11 cellular contexts compared by ENCODE assay signal in the genomic region with DNA sequence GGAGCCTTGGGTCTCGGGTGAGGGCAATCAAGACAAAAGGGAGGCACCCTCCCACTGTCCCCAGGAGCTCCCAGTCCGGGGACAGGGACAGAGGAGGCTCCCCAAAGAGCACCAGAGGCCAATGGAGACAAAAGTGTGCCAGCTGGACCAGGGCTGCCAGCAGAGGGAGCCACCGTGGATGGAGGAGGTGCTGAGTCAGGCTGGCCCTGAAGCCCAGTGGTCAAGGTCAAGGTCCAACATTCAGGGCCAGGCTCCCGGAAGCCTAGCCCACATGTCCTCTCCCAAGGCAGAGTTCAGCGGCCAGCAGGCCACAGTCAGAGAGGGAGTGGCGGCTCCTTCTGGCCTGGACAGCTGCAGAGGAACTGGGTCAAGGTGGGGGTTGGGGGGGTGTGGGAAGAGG. TPM values are rescaled to one million over a fixed set of nuclear protein-coding genes. Genes with fewer than 3 reads are reported as not detected.
DNase-seq lines count a peak whose midpoint lies in the region; ATAC-seq and TF ChIP-seq lines count a peak whose summit lies in the region.
"Had no signal": no experiment of that assay in that cellular context is flagged by ENCODE, and none has a peak within 500 bp of the region (broad histone marks: within the 10 kb centered on the region; RNA-seq: fewer than 3 reads in every experiment).

No MANE protein-coding gene starts in this region.

- H3K9me3 Mint-ChIP-seq in activated CD4-positive, alpha-beta T cell treated with anti-CD3 and anti-CD28 coated beads, Interleukin-2, amount 10 ng/mL, durations not matched to agents 7 days and 5 days, result no peaks in the 10 kb centered on the region

- H4K20me1 ChIP-seq in OCI-LY7 (ENCODE audit: insufficient read depth, low read length), result no peaks in the 10 kb centered on the region
- no peaks in the 10 kb centered on the region for H4K20me1 ChIP-seq in smooth muscle cell (ENCODE audit: low read depth)

- H3K79me2 ChIP-seq in OCI-LY7 (ENCODE audit: insufficient read depth, low read depth, low read length) (no peaks in the 10 kb centered on the region), smooth muscle cell (ENCODE audit: low read depth) (no peaks in the 10 kb centered on the region)

- H3K36me3 ChIP-seq in OCI-LY7 (ENCODE audit: insufficient read depth, low read length), result no peaks in the 10 kb centered on the region
- no peaks in the 10 kb centered on the region for H3K36me3 ChIP-seq in smooth muscle cell (ENCODE audit: low read depth)
- H3K36me3 ChIP-seq: vagina had no signal

- BruUV-seq in OCI-LY7 (replicated peaks; lab: Mats Ljungman, UMichigan), result no TSS peak

- no peak overlapping the region for H3K4me2 ChIP-seq in OCI-LY7 (ENCODE audit: low read length)
- H3K4me2 ChIP-seq in smooth muscle cell, result no peak overlapping the region

- H3K4me3 Mint-ChIP-seq in activated CD4-positive, alpha-beta T cell treated with anti-CD3 and anti-CD28 coated beads, Interleukin-2, amount 10 ng/mL, durations not matched to agents 7 days and 5 days, result no peak overlapping the region

- WGBS in smooth muscle cell (ENCODE audit: low lambda C conversion rate), result 81% methylated on average over 6 of the region's 6 CpGs

- H3F3A ChIP-seq in smooth muscle cell (ENCODE audit: low read depth), result peaks cover 5% of the 10 kb centered on the region

- no peak overlapping the region for H3K27ac ChIP-seq in OCI-LY7 (ENCODE audit: low read depth, low read length, poor library complexity, severe bottlenecking)
- no peak overlapping the region for H3K27ac ChIP-seq in smooth muscle cell (ENCODE audit: low read depth)
- H3K27ac ChIP-seq: vagina had no signal

- ATAC-seq in GM19324 (IDR thresholded peaks at IDR 0.05; ENCODE audit: low FRiP score, unreplicated experiment), result no peak

- intact Hi-C loops in OCI-LY7 (cut with micrococcal nuclease; ENCODE audit: unreplicated experiment), result no loop called here

- TF ChIP-seq CTCF in OCI-LY7 (conservative IDR thresholded peaks at IDR 0.05; ENCODE audit: low read length) (peak; percentile 54), foreskin fibroblast (IDR thresholded peaks at IDR 0.05; ENCODE audit: low read depth, low read length) (peak; percentile 55), smooth muscle cell (IDR thresholded peaks at IDR 0.05; ENCODE audit: borderline replicate concordance, insufficient read depth, poor library complexity, severe bottlenecking) (peak; percentile 35)

- H2AFZ ChIP-seq in OCI-LY7 (ENCODE audit: low read length), result no peak overlapping the region
- H2AFZ ChIP-seq in smooth muscle cell (ENCODE audit: low read depth), result no peak overlapping the region

- no peak overlapping the region for H3K27ac Mint-ChIP-seq in activated CD4-positive, alpha-beta T cell treated with anti-CD3 and anti-CD28 coated beads, Interleukin-2, amount 10 ng/mL, durations not matched to agents 7 days and 5 days

- peak; percentile 34 for DNase-seq in activated CD4-positive, alpha-beta T cell treated with anti-CD3 and anti-CD28 coated beads for 48 hours
- no peak for DNase-seq in activated CD4-positive, alpha-beta T cell treated with anti-CD3 and anti-CD28 coated beads, Interleukin-2, amount 10 ng/mL, durations not matched to agents 7 days and 5 days
- DNase-seq in OCI-LY7 (ENCODE audit: low spot score) (no peak), foreskin fibroblast (peak in 1 of 2 donors; percentile 41), smooth muscle cell (lab: John Stamatoyannopoulos, UW; ENCODE audit: unreplicated experiment) (no peak), hypothalamus (lab: John Stamatoyannopoulos, UW) (no peak), amniotic stem cell (lab: John Stamatoyannopoulos, UW) (no peak)
- DNase-seq: C1 segment of cervical spinal cord had no signal

- H3K4me3 ChIP-seq in OCI-LY7 (ENCODE audit: low read depth, low read length, poor library complexity, severe bottlenecking) (no peak overlapping the region), foreskin fibroblast (ENCODE audit: low read depth in 1 of 2, low read length in 2 of 2) (no peak overlapping the region), smooth muscle cell (no peak overlapping the region)
- H3K4me3 ChIP-seq: vagina had no signal

- H3K4me1 Mint-ChIP-seq in activated CD4-positive, alpha-beta T cell treated with anti-CD3 and anti-CD28 coated beads, Interleukin-2, amount 10 ng/mL, durations not matched to agents 7 days and 5 days, result peaks cover 14% of the 10 kb centered on the region

- H3K4me1 ChIP-seq in OCI-LY7 (ENCODE audit: insufficient read depth, low read length, poor library complexity, severe bottlenecking), result no peaks in the 10 kb centered on the region
- no peaks in the 10 kb centered on the region for H3K4me1 ChIP-seq in smooth muscle cell (ENCODE audit: low read depth)

- no peak overlapping the region for H3K9ac ChIP-seq in smooth muscle cell (ENCODE audit: low read depth)

- CTCF ChIA-PET in activated CD4-positive, alpha-beta T cell treated with anti-CD3 and anti-CD28 coated beads, Interleukin-2, amount 10 ng/mL, durations not matched to agents 7 days and 5 days (lab: Charles Lee), result interaction anchor here (0.5 to 2.5 kb wide), 5 partner anchors 13 to 573 kb away, joined by 3 to 14 read pairs (median 3); no protein-coding TSS in a partner anchor
- CTCF ChIA-PET in OCI-LY7 (lab: Charles Lee; ENCODE audit: unreplicated experiment), result no interaction called here

- H3K9me3 ChIP-seq in OCI-LY7 (ENCODE audit: low read length) (no peaks in the 10 kb centered on the region), smooth muscle cell (replicated peaks; ENCODE audit: low read depth) (no peaks in the 10 kb centered on the region)
- H3K9me3 ChIP-seq: vagina had no signal

- POLR2A ChIA-PET in activated CD4-positive, alpha-beta T cell treated with anti-CD3 and anti-CD28 coated beads, Interleukin-2, amount 10 ng/mL, durations not matched to agents 7 days and 5 days (lab: Charles Lee), result no interaction called here
- POLR2A ChIA-PET in OCI-LY7 (lab: Charles Lee), result no interaction called here

- peaks cover 6% of the 10 kb centered on the region for H3K27me3 Mint-ChIP-seq in activated CD4-positive, alpha-beta T cell treated with anti-CD3 and anti-CD28 coated beads, Interleukin-2, amount 10 ng/mL, durations not matched to agents 7 days and 5 days

- H3K27me3 ChIP-seq in smooth muscle cell (ENCODE audit: low read depth), result no peaks in the 10 kb centered on the region
- H3K27me3 ChIP-seq: vagina had no signal

- no peaks in the 10 kb centered on the region for H3K36me3 Mint-ChIP-seq in activated CD4-positive, alpha-beta T cell treated with anti-CD3 and anti-CD28 coated beads, Interleukin-2, amount 10 ng/mL, durations not matched to agents 7 days and 5 days (ENCODE audit: low read depth)

- H3K9me2 ChIP-seq in OCI-LY7 (ENCODE audit: insufficient read depth, low read length), result no peaks in the 10 kb centered on the region

RNA-seq across cellular contexts. Expression of gene COL5A3, which starts 8.4 kb away (rescaled TPM):
- under 1 TPM; 0.40 to 0.57 TPM for total RNA-seq in activated CD4-positive, alpha-beta T cell treated with anti-CD3 and anti-CD28 coated beads, Interleukin-2, amount 10 ng/mL, durations not matched to agents 7 days and 5 days
- total RNA-seq in OCI-LY7 (2014; rRNA removed; shearing (Covaris generic)), result not detected in 2 replicates
- total RNA-seq in OCI-LY7 (2022) (not detected in 2 replicates), smooth muscle cell (11.2 and 12.8 TPM in 2 replicates)
- 8.2 and 14.4 TPM in 2 replicates for polyA plus RNA-seq in smooth muscle cell

RNA-seq across cellular contexts. Expression of gene RDH8, which starts 11.4 kb away (rescaled TPM):
- not detected for total RNA-seq in activated CD4-positive, alpha-beta T cell treated with anti-CD3 and anti-CD28 coated beads, Interleukin-2, amount 10 ng/mL, durations not matched to agents 7 days and 5 days
- not detected in 2 replicates for total RNA-seq in OCI-LY7 (2014; rRNA removed; shearing (Covaris generic))
- total RNA-seq in OCI-LY7 (2022) (not detected in 2 replicates), smooth muscle cell (not detected in 2 replicates)
- polyA plus RNA-seq in smooth muscle cell, result not detected in 2 replicates
- total RNA-seq: glomerular endothelial cell, vagina had no signal
